Comparison of ENCODE assay signal across 9 cellular contexts in the genomic region with DNA sequence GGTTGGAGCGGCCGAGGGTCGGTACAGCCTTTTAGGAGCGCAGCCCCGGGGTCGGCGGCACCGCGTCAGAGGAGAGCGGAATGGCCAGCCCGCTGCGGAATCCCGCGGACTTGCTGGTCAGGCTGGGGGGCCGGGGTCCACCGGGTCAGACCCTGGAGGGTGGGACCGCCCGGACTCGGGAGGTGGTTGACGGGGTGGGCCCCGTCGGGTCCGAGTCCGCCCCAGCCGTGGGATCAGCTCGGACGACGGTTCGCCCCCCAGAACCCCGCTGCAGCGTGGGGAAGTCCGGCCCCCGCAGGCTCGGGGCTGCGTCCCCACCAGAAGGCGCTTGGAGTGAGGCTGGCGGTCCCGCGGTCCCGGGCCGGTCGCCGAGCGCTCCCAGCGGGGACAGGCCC. TPM values are rescaled to one million over a fixed set of nuclear protein-coding genes. Genes with fewer than 3 reads are reported as not detected.
A peak's percentile ranks its signal among the peaks of the same experiment; 100 is the strongest.
DNase-seq lines count a peak whose midpoint lies in the region; ATAC-seq and TF ChIP-seq lines count a peak whose summit lies in the region.
"Had no signal": no experiment of that assay in that cellular context is flagged by ENCODE, and none has a peak within 500 bp of the region (broad histone marks: within the 10 kb centered on the region; RNA-seq: fewer than 3 reads in every experiment).

No MANE protein-coding gene starts in this region.

- peaks cover 8% of the 10 kb centered on the region for H3K4me1 ChIP-seq in thymus (ENCODE audit: control insufficient read depth, insufficient read depth, low read length)

- WGBS in thymus: 5% methylated on average over 45 of the region's 45 CpGs

- no peaks in the 10 kb centered on the region for H3K36me3 ChIP-seq in kidney epithelial cell (ENCODE audit: control insufficient read depth, insufficient read depth, low read length)
- H3K36me3 ChIP-seq in thymus (ENCODE audit: control insufficient read depth, insufficient read depth): no peaks in the 10 kb centered on the region

- no peak for DNase-seq in activated T-cell treated with anti-CD3 and anti-CD28 coated beads, Interleukin-2, amount 50 U/mL, for 4 hours
- DNase-seq in activated T-cell treated with anti-CD3 and anti-CD28 coated beads, Interleukin-2, amount 50 U/mL, for 48 hours: no peak
- no peak for DNase-seq in activated naive CD8-positive, alpha-beta T cell treated with anti-CD3 and anti-CD28 coated beads for 36 hours
- DNase-seq in kidney epithelial cell (ENCODE audit: low read depth) (no peak), NCI-H526 treated with DMSO at 0.1 percent for 48 hours (lab: John Stamatoyannopoulos, UW) (no peak), occipital lobe (lab: John Stamatoyannopoulos, UW) (no peak)
- DNase-seq: Kasumi-1 had no signal

- H3K27ac ChIP-seq in thymus (ENCODE audit: low read depth): no peak overlapping the region

- no peak for TF ChIP-seq CTCF in kidney epithelial cell (IDR thresholded peaks at IDR 0.05; ENCODE audit: insufficient read depth, low read length, poor library complexity, severe bottlenecking)

- H3K4me3 ChIP-seq in kidney epithelial cell (ENCODE audit: low read depth, low read length) (peak overlapping the region; percentile 39), thymus (ENCODE audit: low read length) (peak overlapping the region; percentile 64)

- H3K9me3 Mint-ChIP-seq in activated T-cell treated with anti-CD3 and anti-CD28 coated beads, Interleukin-2, amount 50 U/mL, for 4 hours: no peaks in the 10 kb centered on the region
- no peaks in the 10 kb centered on the region for H3K9me3 Mint-ChIP-seq in activated naive CD8-positive, alpha-beta T cell treated with anti-CD3 and anti-CD28 coated beads for 36 hours

- H3K4me3 Mint-ChIP-seq in activated T-cell treated with anti-CD3 and anti-CD28 coated beads, Interleukin-2, amount 50 U/mL, for 4 hours: peak overlapping the region; percentile 68
- peak overlapping the region; percentile 47 for H3K4me3 Mint-ChIP-seq in activated naive CD8-positive, alpha-beta T cell treated with anti-CD3 and anti-CD28 coated beads for 36 hours

- H3K27me3 Mint-ChIP-seq in activated T-cell treated with anti-CD3 and anti-CD28 coated beads, Interleukin-2, amount 50 U/mL, for 4 hours (ENCODE audit: low read depth): peaks cover 5% of the 10 kb centered on the region
- H3K27me3 Mint-ChIP-seq in activated naive CD8-positive, alpha-beta T cell treated with anti-CD3 and anti-CD28 coated beads for 36 hours: peaks cover 7% of the 10 kb centered on the region

- no peaks in the 10 kb centered on the region for H3K9me3 ChIP-seq in thymus (ENCODE audit: control insufficient read depth)

- H3K4me1 Mint-ChIP-seq in activated T-cell treated with anti-CD3 and anti-CD28 coated beads, Interleukin-2, amount 50 U/mL, for 4 hours (ENCODE audit: low read depth): peaks cover 2% of the 10 kb centered on the region
- peaks cover 4% of the 10 kb centered on the region for H3K4me1 Mint-ChIP-seq in activated naive CD8-positive, alpha-beta T cell treated with anti-CD3 and anti-CD28 coated beads for 36 hours

- H3K36me3 Mint-ChIP-seq in activated T-cell treated with anti-CD3 and anti-CD28 coated beads, Interleukin-2, amount 50 U/mL, for 4 hours (ENCODE audit: insufficient read depth): no peaks in the 10 kb centered on the region
- no peaks in the 10 kb centered on the region for H3K36me3 Mint-ChIP-seq in activated naive CD8-positive, alpha-beta T cell treated with anti-CD3 and anti-CD28 coated beads for 36 hours

- peaks cover 20% of the 10 kb centered on the region for H3K27me3 ChIP-seq in kidney epithelial cell (ENCODE audit: control insufficient read depth, insufficient read depth, low read length)
- H3K27me3 ChIP-seq in thymus (ENCODE audit: control insufficient read depth, insufficient read depth): peaks cover 37% of the 10 kb centered on the region

- ATAC-seq in activated T-cell treated with anti-CD3 and anti-CD28 coated beads, Interleukin-2, amount 50 U/mL, for 4 hours: no peak
- no peak for ATAC-seq in HG03139 (IDR thresholded peaks at IDR 0.05; ENCODE audit: unreplicated experiment)

- H3K27ac Mint-ChIP-seq in activated naive CD8-positive, alpha-beta T cell treated with anti-CD3 and anti-CD28 coated beads for 36 hours: no peak overlapping the region

RNA-seq across cellular contexts. Expression of a gene that starts 0.3 kb away (rescaled TPM):
- total RNA-seq in activated T-cell treated with anti-CD3 and anti-CD28 coated beads, Interleukin-2, amount 50 U/mL, for 4 hours: 1 to 10 TPM; 4.8 to 9.4 (median 8.2) TPM
- 1 to 10 TPM; 6.7 to 7.5 TPM for total RNA-seq in activated naive CD8-positive, alpha-beta T cell treated with anti-CD3 and anti-CD28 coated beads for 36 hours
- total RNA-seq in kidney epithelial cell (27.3 and 29.0 TPM in 2 replicates), occipital lobe (not detected)
- polyA plus RNA-seq in thymus: 1.4 TPM

RNA-seq across cellular contexts. Expression of a gene that starts 5.6 kb away (rescaled TPM):
- under 1 TPM in 1 of 3 donors, not detected in 2; 0.30 TPM for total RNA-seq in activated T-cell treated with anti-CD3 and anti-CD28 coated beads, Interleukin-2, amount 50 U/mL, for 4 hours
- under 1 TPM in 1 of 2 experiments, not detected in 1; 0.29 TPM for total RNA-seq in activated naive CD8-positive, alpha-beta T cell treated with anti-CD3 and anti-CD28 coated beads for 36 hours
- total RNA-seq in kidney epithelial cell (0.68 and 1.8 TPM in 2 replicates), occipital lobe (not detected)
- 1.7 TPM for polyA plus RNA-seq in thymus

RNA-seq across cellular contexts. Expression of a gene that starts 6.2 kb away (rescaled TPM):
- 100 to 1,000 TPM; 128 to 130 (median 129) TPM for total RNA-seq in activated T-cell treated with anti-CD3 and anti-CD28 coated beads, Interleukin-2, amount 50 U/mL, for 4 hours
- total RNA-seq in activated naive CD8-positive, alpha-beta T cell treated with anti-CD3 and anti-CD28 coated beads for 36 hours: 100 to 1,000 TPM; 101 to 102 TPM
- total RNA-seq in kidney epithelial cell (96.6 and 127 TPM in 2 replicates), occipital lobe (97.0 TPM)
- polyA plus RNA-seq in thymus: 88.2 TPM

RNA-seq across cellular contexts. Expression of a gene that starts 26.5 kb away (rescaled TPM):
- total RNA-seq in activated T-cell treated with anti-CD3 and anti-CD28 coated beads, Interleukin-2, amount 50 U/mL, for 4 hours: 10 to 100 TPM; 68.7 to 79.9 (median 72.2) TPM
- 10 to 100 TPM; 59.3 to 62.6 TPM for total RNA-seq in activated naive CD8-positive, alpha-beta T cell treated with anti-CD3 and anti-CD28 coated beads for 36 hours
- total RNA-seq in kidney epithelial cell (48.3 and 75.4 TPM in 2 replicates), occipital lobe (9.8 TPM)
- 90.2 TPM for polyA plus RNA-seq in thymus

RNA-seq across cellular contexts. Expression of a gene that starts 27.0 kb away (rescaled TPM):
- 100 to 1,000 TPM; 152 to 175 (median 156) TPM for total RNA-seq in activated T-cell treated with anti-CD3 and anti-CD28 coated beads, Interleukin-2, amount 50 U/mL, for 4 hours
- total RNA-seq in activated naive CD8-positive, alpha-beta T cell treated with anti-CD3 and anti-CD28 coated beads for 36 hours: 100 to 1,000 TPM; 143 to 152 TPM
- total RNA-seq in kidney epithelial cell (41.3 and 50.2 TPM in 2 replicates), occipital lobe (46.9 TPM)
- polyA plus RNA-seq in thymus: 40.8 TPM
